In genomic region chr9:34995288-34996060, GRCh38 we compare ENCODE assay signal across 1 cellular context.
TF ChIP-seq lines count a peak whose summit lies in the region.

No MANE protein-coding gene starts in this region.

TF ChIP-seq in K562, 482 proteins besides CTCF, POLR2A, EP300 and RAD21 (continued from another document):
- no peak for TF ChIP-seq BCLAF1 (IDR thresholded peaks at IDR 0.05; ENCODE audit: borderline replicate concordance in 1 of 2, control insufficient read depth in 1 of 2, low read depth in 2 of 2, low read length in 1 of 2)
- no peak for TF ChIP-seq FOXA1 (IDR thresholded peaks at IDR 0.05; ENCODE audit: borderline replicate concordance)
- 0 out of 2 replicates have a peak, but pooled peaks have one; percentile 15 for TF ChIP-seq L3MBTL2 (IDR thresholded peaks at IDR 0.05)
